In genomic region chr4:2615821-2616220, GRCh38 we compare ENCODE assay signal across 1 cellular context.
A peak's percentile ranks its signal among the peaks of the same experiment; 100 is the strongest.
TF ChIP-seq lines count a peak whose summit lies in the region.

No MANE protein-coding gene starts in this region.

TF ChIP-seq in K562, 482 proteins besides CTCF, POLR2A, EP300 and RAD21:
- TF ChIP-seq ZFP91 (CRISPR knock-in tag; IDR thresholded peaks at IDR 0.05) (no peak), HES1 (IDR thresholded peaks at IDR 0.05; ENCODE audit: low read depth) (no peak), SPI1 (IDR thresholded peaks at IDR 0.05; ENCODE audit: borderline replicate concordance, low read depth, low read length) (no peak), ZKSCAN3 (CRISPR knock-in tag; IDR thresholded peaks at IDR 0.05) (no peak), CEBPB (tag; IDR thresholded peaks at IDR 0.05) (peak; percentile 60; the same call in 1 of the 2 replicates), CEBPG (CRISPR knock-in tag; IDR thresholded peaks at IDR 0.05) (peak; percentile 43; the same call in 1 of the 2 replicates), CEBPG (tag; conservative IDR thresholded peaks at IDR 0.05 in 1 of 2, IDR thresholded peaks at IDR 0.05 in 1 of 2) (no peak)
TF ChIP-seq in K562: peak in this region for 2.
